ENCODE assay signal across 10 cellular contexts in genomic region chr16:70684146-70685060, GRCh38. TPM values are rescaled to one million over a fixed set of nuclear protein-coding genes. Genes with fewer than 3 reads are reported as not detected.
DNase-seq lines count a peak whose midpoint lies in the region; ATAC-seq, FAIRE-seq and TF ChIP-seq lines count a peak whose summit lies in the region.
"Had no signal": no experiment of that assay in that cellular context is flagged by ENCODE, and none has a peak within 500 bp of the region (broad histone marks: within the 10 kb centered on the region; RNA-seq: fewer than 3 reads in every experiment).

No MANE protein-coding gene starts in this region.

- H3K27me3 Mint-ChIP-seq in astrocyte (ENCODE audit: low read depth, unreplicated experiment) (no peaks in the 10 kb centered on the region), immature natural killer cell (ENCODE audit: low read depth in 3 of 3) (peaks cover 2 to 6% (median 3%) of the 10 kb centered on the region in 3 donors)

- H3K9ac ChIP-seq in HCT116 (ENCODE audit: low read length) (peak overlapping the region; percentile 90), astrocyte (ENCODE audit: low read length) (peak overlapping the region; percentile 83)

- no peak overlapping the region for H2AFZ ChIP-seq in HCT116 (ENCODE audit: low read depth, low read length, poor library complexity, severe bottlenecking)
- no peak overlapping the region for H2AFZ ChIP-seq in astrocyte (ENCODE audit: low read depth, low read length)

- CTCF ChIA-PET in HCT116 (lab: Charles Lee), result interaction anchor here (0.6 kb wide), 1 partner anchor 32 kb away, joined by 3 read pairs; no protein-coding TSS in a partner anchor

- no peak for TF ChIP-seq POLR2A in HCT116 (IDR thresholded peaks at IDR 0.05; ENCODE audit: borderline replicate concordance, extremely low read depth, insufficient read depth, insufficient read length)
- TF ChIP-seq POLR2A in spleen (IDR thresholded peaks at IDR 0.05), result no peak
- no peak for TF ChIP-seq POLR2A in lower leg skin (IDR thresholded peaks at IDR 0.05)

- H3K9me3 ChIP-seq in HCT116 (ENCODE audit: control insufficient read depth in 1 of 2, insufficient read depth in 1 of 2, low read depth in 1 of 2, low read length in 2 of 2) (no peaks in the 10 kb centered on the region), astrocyte (ENCODE audit: insufficient read depth, low read depth, low read length) (no peaks in the 10 kb centered on the region), spleen (no peaks in the 10 kb centered on the region)

- H4K20me1 ChIP-seq in HCT116 (ENCODE audit: insufficient read depth) (no peaks in the 10 kb centered on the region), astrocyte (ENCODE audit: insufficient read depth, low read length) (peaks cover 47% of the 10 kb centered on the region)

- intact Hi-C loops in HCT116 (cut with micrococcal nuclease) (no loop called here), spleen (cut with DNase I; ENCODE audit: low total_unique reads) (loop anchor here (5.0 kb wide), 1 partner anchor 88 kb away; no protein-coding TSS in a partner anchor), lower leg skin (cut with DNase I; ENCODE audit: low total_unique reads) (loop anchor here (5.0 kb wide), 1 partner anchor 78 kb away; no protein-coding TSS in a partner anchor)

- H3K4me2 ChIP-seq in HCT116 (ENCODE audit: low read length) (peak overlapping the region; percentile 86), astrocyte (ENCODE audit: low read length) (peak overlapping the region; percentile 87)

- no peaks in the 10 kb centered on the region for H3K9me2 ChIP-seq in HCT116 (ENCODE audit: insufficient read depth)

- RAD21 ChIA-PET in HCT116 (lab: Charles Lee; ENCODE audit: low non-redundant PET in 1 of 2, low total read pairs in 2 of 2, uncharacterized antibody in 2 of 2, unreplicated experiment in 2 of 2), result no interaction called here

- H3K9me3 Mint-ChIP-seq in astrocyte (ENCODE audit: unreplicated experiment) (no peaks in the 10 kb centered on the region), immature natural killer cell (no peaks in the 10 kb centered on the region)

- H3K4me3 Mint-ChIP-seq in astrocyte (ENCODE audit: unreplicated experiment), result peak overlapping the region; percentile 81
- peak overlapping the region in 4 of 5 donors; percentile 24 to 67 (median 58) for H3K4me3 Mint-ChIP-seq in immature natural killer cell

- H3K27ac ChIP-seq in HCT116 (ENCODE audit: low read depth, low read length) (peak overlapping the region; percentile 36; the same call in 1 of the 2 replicates), astrocyte (ENCODE audit: low read depth, low read length) (no peak overlapping the region), spleen (peak overlapping the region in 7 of 8 donors; percentile 46 to 88 (median 84))

- no peak for TF ChIP-seq CTCF in HCT116 (IDR thresholded peaks at IDR 0.05 in 2 of 3, conservative IDR thresholded peaks at IDR 0.05 in 1 of 3; ENCODE audit: borderline replicate concordance in 1 of 3, insufficient read depth in 1 of 3, low read depth in 2 of 3, low read length in 2 of 3)
- TF ChIP-seq CTCF in astrocyte (IDR thresholded peaks at IDR 0.05; ENCODE audit: insufficient read depth, low read depth, low read length), result no peak
- TF ChIP-seq CTCF in spleen (IDR thresholded peaks at IDR 0.05 in 8 of 11, conservative IDR thresholded peaks at IDR 0.05 in 3 of 11), result no peak
- TF ChIP-seq CTCF in lower leg skin (IDR thresholded peaks at IDR 0.05), result no peak

- H3K27me3 ChIP-seq in HCT116 (ENCODE audit: insufficient read depth, low read length), result no peaks in the 10 kb centered on the region
- no peaks in the 10 kb centered on the region for H3K27me3 ChIP-seq in astrocyte (ENCODE audit: insufficient read depth, low read length)
- H3K27me3 ChIP-seq in spleen (replicated peaks in 1 of 7), result peaks cover 0 to 43% (median 14%) of the 10 kb centered on the region in 7 donors

- no peak for ATAC-seq in HCT116

- FAIRE-seq in astrocyte (lab: Jason Lieb, UNC), result no peak
- FAIRE-seq: GM18507 had no signal

- BruUV-seq in HCT116 (replicated peaks; lab: Mats Ljungman, UMichigan), result no TSS peak

- POLR2A ChIA-PET in HCT116 (lab: Charles Lee), result no interaction called here

- TF ChIP-seq RAD21 in HCT116 (IDR thresholded peaks at IDR 0.05; ENCODE audit: low read depth), result no peak

- H3K4me1 Mint-ChIP-seq in astrocyte (ENCODE audit: low read depth, unreplicated experiment), result peaks cover 13% of the 10 kb centered on the region
- H3K4me1 Mint-ChIP-seq in immature natural killer cell, result peaks cover 0 to 8% of the 10 kb centered on the region in 2 donors

- peak overlapping the region; percentile 86 to 95 for H3K4me3 ChIP-seq in HCT116 (replicated peaks in 1 of 2; ENCODE audit: low read depth in 1 of 2, low read length in 2 of 2)
- peak overlapping the region; percentile 66 for H3K4me3 ChIP-seq in astrocyte (ENCODE audit: insufficient read depth, low read depth, low read length)
- peak overlapping the region; percentile 48 to 76 (median 55) for H3K4me3 ChIP-seq in spleen
- H3K4me3 ChIP-seq in lower leg skin (ENCODE audit: low read depth, poor library complexity, severe bottlenecking), result no peak overlapping the region

- DNase-seq in HCT116 (ENCODE audit: low read depth, low spot score), result no peak
- DNase-seq in astrocyte (ENCODE audit: low read depth), result no peak
- DNase-seq in immature natural killer cell, result no peak
- DNase-seq in spleen, result peak; percentile 73
- DNase-seq in iPS-NIHi7 (ENCODE audit: extremely low spot score), result no peak
- no peak for DNase-seq in NCI-H1105 treated with DMSO at 0.1 percent for 48 hours (lab: John Stamatoyannopoulos, UW)
- DNase-seq in lower leg skin (ENCODE audit: low spot score in 2 of 2), result no peak
- DNase-seq in GDM1 (lab: John Stamatoyannopoulos, UW), result no peak

- no peak overlapping the region for H3K27ac Mint-ChIP-seq in astrocyte (ENCODE audit: unreplicated experiment)
- H3K27ac Mint-ChIP-seq in immature natural killer cell, result no peak overlapping the region

- H3K4me1 ChIP-seq in HCT116 (ENCODE audit: control insufficient read depth in 1 of 2, insufficient read depth in 2 of 2, low read length in 2 of 2) (peaks cover 33 to 45% of the 10 kb centered on the region in 2 experiments), astrocyte (ENCODE audit: insufficient read depth, low read length) (peaks cover 35% of the 10 kb centered on the region), spleen (peaks cover 18 to 95% (median 79%) of the 10 kb centered on the region in 6 donors)

- H3K36me3 Mint-ChIP-seq in astrocyte (ENCODE audit: low read depth, unreplicated experiment), result peaks cover 2% of the 10 kb centered on the region
- peaks cover 0 to 4% (median 0%) of the 10 kb centered on the region in 3 donors for H3K36me3 Mint-ChIP-seq in immature natural killer cell

- peaks cover 0 to 6% of the 10 kb centered on the region in 2 experiments; a peak in 1 of 4 replicates for H3K36me3 ChIP-seq in HCT116 (ENCODE audit: control insufficient read depth in 1 of 2, insufficient read depth in 2 of 2, low read length in 2 of 2)
- H3K36me3 ChIP-seq in astrocyte (ENCODE audit: insufficient read depth, low read length), result no peaks in the 10 kb centered on the region
- peaks cover 0 to 37% (median 2%) of the 10 kb centered on the region in 6 donors for H3K36me3 ChIP-seq in spleen

- H3K79me2 ChIP-seq in HCT116 (ENCODE audit: insufficient read depth, low read length) (peaks cover 54% of the 10 kb centered on the region), astrocyte (ENCODE audit: insufficient read depth, low read length) (peaks cover 54% of the 10 kb centered on the region)

- WGBS in spleen, 5 donors, result 52 to 78% (median 71%) methylated on average over 7 to 14 of the region's 14 CpGs
- WGBS in lower leg skin, 2 donors, result 28 to 39% methylated on average over 11 to 14 of the region's 14 CpGs

TF ChIP-seq in HCT116, 20 proteins besides CTCF, POLR2A, EP300 and RAD21 (continues in another document):
- TF ChIP-seq ZFX (IDR thresholded peaks at IDR 0.05) (no peak), ZNF274 (IDR thresholded peaks at IDR 0.05; ENCODE audit: low read depth, low read length) (no peak), SRF (IDR thresholded peaks at IDR 0.05; ENCODE audit: low read depth) (no peak), YY1 (IDR thresholded peaks at IDR 0.05; ENCODE audit: extremely low read depth, insufficient replicate concordance, low read depth, low read length) (no peak), MAX (IDR thresholded peaks at IDR 0.05) (no peak), ATF3 (IDR thresholded peaks at IDR 0.05) (no peak), EZH2 (IDR thresholded peaks at IDR 0.05) (no peak), POLR2AphosphoS5 (IDR thresholded peaks at IDR 0.05; ENCODE audit: low read depth, low read length) (no peak), TCF7L2 (IDR thresholded peaks at IDR 0.05; ENCODE audit: borderline replicate concordance, extremely low read depth, insufficient read depth, insufficient read length) (no peak), EGR1 (IDR thresholded peaks at IDR 0.05; ENCODE audit: low read depth) (no peak)

RNA-seq across cellular contexts. Expression of gene MTSS2, which starts 1.4 kb away (rescaled TPM):
- total RNA-seq in HCT116 (2021; ENCODE audit: unreplicated experiment) (41.8 TPM), astrocyte (31.3 and 38.3 TPM in 2 replicates), spleen (100 to 1,000 TPM in 3 of 7 donors, 10 to 100 TPM in 4; 40.6 to 116 (median 94.6) TPM), lower leg skin (10 to 100 TPM; 18.4 to 55.5 (median 25.2) TPM)
- 48.7 and 53.1 TPM in 2 replicates for polyA plus RNA-seq in HCT116 (2012)
- polyA plus RNA-seq in immature natural killer cell (not detected), spleen (10 to 100 TPM in 2 of 3 donors, 1 to 10 TPM in 1; 9.0 to 66.7 (median 12.2) TPM)

RNA-seq across cellular contexts. Expression of gene IL34, which starts 38.0 kb away (rescaled TPM):
- total RNA-seq in HCT116 (2021; ENCODE audit: unreplicated experiment), result not detected
- polyA plus RNA-seq in HCT116 (2012), result 0.15 TPM in 1 of 2 replicates, not detected in the other
- total RNA-seq in astrocyte, result 0.34 and 0.38 TPM in 2 replicates
- not detected for polyA plus RNA-seq in immature natural killer cell
- 100 to 1,000 TPM in 5 of 7 donors, 10 to 100 TPM in 2; 48.2 to 258 (median 197) TPM for total RNA-seq in spleen
- 10 to 100 TPM; 20.3 to 82.3 (median 21.3) TPM for polyA plus RNA-seq in spleen
- total RNA-seq in lower leg skin, result 100 to 1,000 TPM in 3 of 4 donors, 10 to 100 TPM in 1; 96.9 to 158 (median 129) TPM
- total RNA-seq: HT1080 had no signal

Comparison
In these comparisons a context has a peak if more than half of its experiments do, and no peak if none do; other contexts are left out.
1. RNA of gene IL34, which starts 38.0 kb away (total RNA-seq): 48.2 to 258 TPM in spleen and 96.9 to 158 TPM in lower leg skin; 0.34 to 0.38 TPM in astrocyte and not detected in HCT116 (single experiment); every median in the first group is over 10 times any median in the second.